Comparison of ENCODE assay signal across 1 cellular context in genomic region chr1:212640223-212640885, GRCh38.
TF ChIP-seq lines count a peak whose summit lies in the region.

No MANE protein-coding gene starts in this region.

TF ChIP-seq in K562, 482 proteins besides CTCF, POLR2A, EP300 and RAD21 (continued from another document and continues in another):
- TF ChIP-seq MGA (IDR thresholded peaks at IDR 0.05) (no peak), GTF3C2 (IDR thresholded peaks at IDR 0.05; ENCODE audit: borderline replicate concordance, extremely low read depth, insufficient read length) (no peak), SUPT5H (IDR thresholded peaks at IDR 0.05) (no peak), ZNF175 (CRISPR knock-in tag; IDR thresholded peaks at IDR 0.05; ENCODE audit: low read depth) (no peak), ZNF174 (CRISPR knock-in tag; IDR thresholded peaks at IDR 0.05) (no peak), ZNF354B (CRISPR knock-in tag; IDR thresholded peaks at IDR 0.05) (no peak), NR2C2 (CRISPR knock-in tag; IDR thresholded peaks at IDR 0.05) (no peak), NR2C2 (tag; IDR thresholded peaks at IDR 0.05) (peak; percentile 43; the same call in 1 of the 2 replicates), MAFK (IDR thresholded peaks at IDR 0.05; ENCODE audit: low read length) (no peak), ZNF695 (CRISPR knock-in tag; IDR thresholded peaks at IDR 0.05) (no peak), ZKSCAN8 (CRISPR knock-in tag; IDR thresholded peaks at IDR 0.05) (no peak), DPF2 (IDR thresholded peaks at IDR 0.05) (no peak), FUS (optimal IDR thresholded peaks at IDR 0.05; ENCODE audit: low read depth, low read length) (no peak), MITF (IDR thresholded peaks at IDR 0.05) (0 out of 2 replicates have a peak, but pooled peaks have one; percentile 16), ZHX1 (conservative IDR thresholded peaks at IDR 0.05; ENCODE audit: low read length) (no peak), KLF10 (CRISPR knock-in tag; IDR thresholded peaks at IDR 0.05) (no peak), ZNF644 (tag; IDR thresholded peaks at IDR 0.05; ENCODE audit: low read depth) (no peak), ZNF274 (IDR thresholded peaks at IDR 0.05; ENCODE audit: borderline replicate concordance, low read depth, low read length) (no peak), CHD2 (IDR thresholded peaks at IDR 0.05; ENCODE audit: low read depth, low read length) (no peak), ZNF134 (CRISPR knock-in tag; conservative IDR thresholded peaks at IDR 0.05) (no peak), ATF1 (CRISPR knock-in tag; IDR thresholded peaks at IDR 0.05) (no peak), ATF1 (tag; IDR thresholded peaks at IDR 0.05) (no peak), ZNF444 (CRISPR knock-in tag; IDR thresholded peaks at IDR 0.05) (no peak), ZNF436 (CRISPR knock-in tag; IDR thresholded peaks at IDR 0.05) (no peak), RBM39 (optimal IDR thresholded peaks at IDR 0.05; ENCODE audit: low read depth, low read length) (no peak), ZNF668 (CRISPR knock-in tag; IDR thresholded peaks at IDR 0.05) (no peak), ZNF197 (CRISPR knock-in tag; IDR thresholded peaks at IDR 0.05; ENCODE audit: low read depth) (no peak), PTTG1 (tag; IDR thresholded peaks at IDR 0.05; ENCODE audit: low read depth) (no peak), SOX6 (IDR thresholded peaks at IDR 0.05) (no peak), SLC30A9 (CRISPR knock-in tag; IDR thresholded peaks at IDR 0.05) (no peak), ZNF140 (CRISPR knock-in tag; IDR thresholded peaks at IDR 0.05) (no peak), ZNF384 (IDR thresholded peaks at IDR 0.05; ENCODE audit: low read depth, low read length) (no peak), HNRNPL (IDR thresholded peaks at IDR 0.05; ENCODE audit: low read depth, low read length) (no peak), KLF16 (IDR thresholded peaks at IDR 0.05) (no peak), TEAD4 (IDR thresholded peaks at IDR 0.05; ENCODE audit: low read length) (no peak), TEAD4 (CRISPR knock-in tag; IDR thresholded peaks at IDR 0.05; ENCODE audit: borderline replicate concordance) (peak; percentile 38; the same call in 1 of the 2 replicates), RBBP5 (IDR thresholded peaks at IDR 0.05; ENCODE audit: borderline replicate concordance, insufficient read depth, low read length, poor library complexity, severe bottlenecking) (no peak), SMAD2 (IDR thresholded peaks at IDR 0.05; ENCODE audit: low read depth, low read length) (no peak)
- TF ChIP-seq, protein P1, sequence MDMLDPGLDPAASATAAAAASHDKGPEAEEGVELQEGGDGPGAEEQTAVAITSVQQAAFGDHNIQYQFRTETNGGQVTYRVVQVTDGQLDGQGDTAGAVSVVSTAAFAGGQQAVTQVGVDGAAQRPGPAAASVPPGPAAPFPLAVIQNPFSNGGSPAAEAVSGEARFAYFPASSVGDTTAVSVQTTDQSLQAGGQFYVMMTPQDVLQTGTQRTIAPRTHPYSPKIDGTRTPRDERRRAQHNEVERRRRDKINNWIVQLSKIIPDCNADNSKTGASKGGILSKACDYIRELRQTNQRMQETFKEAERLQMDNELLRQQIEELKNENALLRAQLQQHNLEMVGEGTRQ (CRISPR knock-in tag; IDR thresholded peaks at IDR 0.05): 0 out of 2 replicates have a peak, but pooled peaks have one; percentile 30
- TF ChIP-seq, protein P2, sequence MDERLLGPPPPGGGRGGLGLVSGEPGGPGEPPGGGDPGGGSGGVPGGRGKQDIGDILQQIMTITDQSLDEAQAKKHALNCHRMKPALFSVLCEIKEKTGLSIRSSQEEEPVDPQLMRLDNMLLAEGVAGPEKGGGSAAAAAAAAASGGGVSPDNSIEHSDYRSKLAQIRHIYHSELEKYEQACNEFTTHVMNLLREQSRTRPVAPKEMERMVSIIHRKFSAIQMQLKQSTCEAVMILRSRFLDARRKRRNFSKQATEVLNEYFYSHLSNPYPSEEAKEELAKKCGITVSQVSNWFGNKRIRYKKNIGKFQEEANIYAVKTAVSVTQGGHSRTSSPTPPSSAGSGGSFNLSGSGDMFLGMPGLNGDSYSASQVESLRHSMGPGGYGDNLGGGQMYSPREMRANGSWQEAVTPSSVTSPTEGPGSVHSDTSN (CRISPR knock-in tag; IDR thresholded peaks at IDR 0.05; ENCODE audit: low read depth): no peak
- TF ChIP-seq, protein P2 (tag; conservative IDR thresholded peaks at IDR 0.05; ENCODE audit: low read depth): no peak
- TF ChIP-seq, protein P3, sequence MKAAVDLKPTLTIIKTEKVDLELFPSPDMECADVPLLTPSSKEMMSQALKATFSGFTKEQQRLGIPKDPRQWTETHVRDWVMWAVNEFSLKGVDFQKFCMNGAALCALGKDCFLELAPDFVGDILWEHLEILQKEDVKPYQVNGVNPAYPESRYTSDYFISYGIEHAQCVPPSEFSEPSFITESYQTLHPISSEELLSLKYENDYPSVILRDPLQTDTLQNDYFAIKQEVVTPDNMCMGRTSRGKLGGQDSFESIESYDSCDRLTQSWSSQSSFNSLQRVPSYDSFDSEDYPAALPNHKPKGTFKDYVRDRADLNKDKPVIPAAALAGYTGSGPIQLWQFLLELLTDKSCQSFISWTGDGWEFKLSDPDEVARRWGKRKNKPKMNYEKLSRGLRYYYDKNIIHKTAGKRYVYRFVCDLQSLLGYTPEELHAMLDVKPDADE (conservative IDR thresholded peaks at IDR 0.05; ENCODE audit: control insufficient read depth, low read depth, low read length): no peak
